ENCODE assay signal across 8 cellular contexts in the genomic region with DNA sequence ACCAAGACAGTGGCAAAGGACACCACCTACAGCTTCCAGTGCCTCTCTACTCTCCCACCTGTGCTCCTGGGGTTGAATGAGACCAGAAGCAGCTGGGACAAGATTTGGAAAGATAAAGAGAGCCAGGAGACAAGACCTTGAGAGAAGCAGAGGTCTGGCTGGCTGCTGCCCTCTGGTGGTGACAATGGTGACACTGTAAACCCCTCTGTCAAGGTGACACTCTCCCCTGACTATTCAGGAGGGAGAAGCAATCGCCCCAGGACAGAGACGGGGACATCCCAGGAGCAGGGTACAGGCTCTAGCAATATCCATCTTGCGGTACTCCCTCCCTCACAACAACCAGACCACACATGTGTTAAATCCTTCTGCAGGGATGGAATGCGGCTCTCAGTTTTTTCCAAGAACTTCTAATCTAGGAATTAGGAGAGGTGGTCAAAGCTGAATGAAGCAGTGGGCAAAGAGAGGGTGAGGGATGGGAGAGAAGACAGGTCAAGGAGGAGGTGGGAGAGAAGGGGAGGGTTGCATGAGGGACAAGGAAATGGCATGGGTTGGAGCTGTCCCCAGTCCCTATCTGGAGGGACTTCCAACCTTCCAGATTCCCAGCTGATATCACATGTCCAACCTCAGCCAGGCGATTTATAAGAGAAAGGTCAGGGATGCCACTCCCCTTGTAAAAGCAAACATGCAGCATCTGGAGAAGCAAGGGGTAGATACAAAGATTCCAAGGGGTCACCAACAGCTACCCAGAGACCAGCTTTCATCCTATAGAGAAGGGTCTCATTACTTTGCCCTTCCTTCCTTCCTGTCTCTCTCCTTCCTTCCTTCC.
A peak's percentile ranks its signal among the peaks of the same experiment; 100 is the strongest.
DNase-seq lines count a peak whose midpoint lies in the region; ATAC-seq, FAIRE-seq and TF ChIP-seq lines count a peak whose summit lies in the region.

No MANE protein-coding gene starts in this region.

- H3K27me3 ChIP-seq in DOHH2 (ENCODE audit: control insufficient read depth, low read length) = peaks cover 37% of the 10 kb centered on the region

- H4K20me1 ChIP-seq in DOHH2 (ENCODE audit: control insufficient read depth, insufficient read depth, low read depth, low read length) = no peaks in the 10 kb centered on the region

- peaks cover 37% of the 10 kb centered on the region for H3K4me1 ChIP-seq in DOHH2 (ENCODE audit: control insufficient read depth, low read length)

- no peak overlapping the region for H3K4me2 ChIP-seq in DOHH2 (ENCODE audit: low read length)

- H3K36me3 ChIP-seq in DOHH2 (ENCODE audit: control insufficient read depth, low read length) = peaks cover 6% of the 10 kb centered on the region
- H3K36me3 ChIP-seq in SK-N-MC (ENCODE audit: insufficient read depth, low read length) = peaks cover 40% of the 10 kb centered on the region

- peak; percentile 79 for FAIRE-seq in urothelium cell line (lab: Jason Lieb, UNC)

- no peak overlapping the region for H3K4me3 ChIP-seq in DOHH2 (ENCODE audit: low read length)
- peak overlapping the region; percentile 68 for H3K4me3 ChIP-seq in SK-N-MC

- H3K79me2 ChIP-seq in DOHH2 (ENCODE audit: control insufficient read depth, low read length) = no peaks in the 10 kb centered on the region

- peak; percentile 70 for DNase-seq in LoVo (ENCODE audit: low spot score)
- DNase-seq in SK-N-MC (ENCODE audit: low read depth, low spot score) = peak; percentile 60
- peak; percentile 79 for DNase-seq in activated naive CD4-positive, alpha-beta T cell treated with Interleukin-2 at 50 U/mL for 16 hours
- peak; percentile 79 for DNase-seq in germinal center (ENCODE audit: low spot score)
- DNase-seq in pons (ENCODE audit: low spot score) = peak; percentile 70
- peak; percentile 80 for DNase-seq in urothelium cell line (ENCODE audit: low spot score)

- H3F3A ChIP-seq in DOHH2 (ENCODE audit: control insufficient read depth, insufficient read depth) = 0 out of 2 replicates have a peak, but pooled peaks cover 3% of the 10 kb centered on the region

- no peak for ATAC-seq in GM21786 (IDR thresholded peaks at IDR 0.05; ENCODE audit: unreplicated experiment)

- H3K9me2 ChIP-seq in DOHH2 (replicated peaks; ENCODE audit: control insufficient read depth, low read length) = no peaks in the 10 kb centered on the region

- H3K27ac ChIP-seq in DOHH2 (ENCODE audit: low read depth, low read length) = no peak overlapping the region
- H3K27ac ChIP-seq in SK-N-MC = peak overlapping the region; percentile 94

- no peaks in the 10 kb centered on the region for H3K9me3 ChIP-seq in DOHH2 (ENCODE audit: control insufficient read depth, insufficient read depth, low read length)
- H3K9me3 ChIP-seq in SK-N-MC (ENCODE audit: low read depth, low read length) = no peaks in the 10 kb centered on the region

- peak; percentile 88 for TF ChIP-seq CTCF in DOHH2 (IDR thresholded peaks at IDR 0.05; ENCODE audit: low read depth, low read length, poor library complexity, severe bottlenecking)

- peak overlapping the region; percentile 62 for H3K9ac ChIP-seq in SK-N-MC (ENCODE audit: insufficient read length)
